In genomic region chr13:23724196-23724970, GRCh38 we compare ENCODE assay signal across 19 cellular contexts.
DNase-seq lines count a peak whose midpoint lies in the region; ATAC-seq and TF ChIP-seq lines count a peak whose summit lies in the region.
"Had no signal": no experiment of that assay in that cellular context is flagged by ENCODE, and none has a peak within 500 bp of the region (broad histone marks: within the 10 kb centered on the region; RNA-seq: fewer than 3 reads in every experiment).

No MANE protein-coding gene starts in this region.

- intact Hi-C loops in tibial artery (cut with DNase I; ENCODE audit: low total_unique reads) = no loop called here

- no peak for ATAC-seq in HG03095 (IDR thresholded peaks at IDR 0.05; ENCODE audit: unreplicated experiment)
- ATAC-seq: A549; lower lobe of right lung; stimulated activated naive CD8-positive, alpha-beta T cell treated with anti-CD3 and anti-CD28 coated beads, Interleukin-15, amount 100 ng/mL, for 72 hours; T-cell had no signal

- H3K4me3 ChIP-seq in tibial artery = no peak overlapping the region
- H3K4me3 ChIP-seq: A549, HAP-1, lower lobe of right lung, neural progenitor cell had no signal

- peak; percentile 50 for DNase-seq in NCI-H748 (lab: John Stamatoyannopoulos, UW; ENCODE audit: unreplicated experiment)
- DNase-seq in NCI-H748 treated with DMSO at 0.1 percent for 48 hours (lab: John Stamatoyannopoulos, UW) = no peak
- DNase-seq in SK-N-DZ (ENCODE audit: low spot score) = peak; percentile 34
- DNase-seq in glomerular visceral epithelial cell (ENCODE audit: extremely low spot score) = peak; percentile 26
- DNase-seq in tibial artery = no peak
- DNase-seq in SW480 (ENCODE audit: low spot score) = no peak
- DNase-seq in stimulated activated CD4-positive, alpha-beta T cell treated with anti-CD3 and anti-CD28 coated beads, Interleukin-15, amount 100 ng/mL, for 24 hours = no peak
- DNase-seq: activated CD4-positive, alpha-beta T cell treated with anti-CD3 and anti-CD28 coated beads for 1 hour; activated CD8-positive, alpha-beta memory T cell treated with anti-CD3 and anti-CD28 coated beads, Interleukin-2, amount 50 U/mL, for 4 hours; activated naive CD8-positive, alpha-beta T cell treated with anti-CD3 and anti-CD28 coated beads for 36 hours; Caco-2; lower lobe of right lung; MM.1S; stimulated activated naive CD8-positive, alpha-beta T cell treated with anti-CD3 and anti-CD28 coated beads, Interleukin-15, amount 100 ng/mL, for 72 hours; T-cell had no signal

- H3K27ac ChIP-seq in tibial artery = peak overlapping the region; percentile 39 to 77
- H3K27ac ChIP-seq: A549, lower lobe of right lung, neural progenitor cell had no signal

- H3K27me3 ChIP-seq in tibial artery = no peaks in the 10 kb centered on the region
- H3K27me3 ChIP-seq: neural progenitor cell had no signal

- no peaks in the 10 kb centered on the region for H3K9me3 ChIP-seq in tibial artery
- H3K9me3 ChIP-seq: A549, Caco-2, HAP-1, lower lobe of right lung had no signal

- H3K36me3 ChIP-seq in tibial artery = peaks cover 10 to 16% (median 16%) of the 10 kb centered on the region in 3 donors
- H3K36me3 ChIP-seq: HAP-1, lower lobe of right lung, neural progenitor cell had no signal

- TF ChIP-seq CTCF in tibial artery (IDR thresholded peaks at IDR 0.05) = no peak

- H3K4me1 ChIP-seq in tibial artery = peaks cover 0 to 29% (median 3%) of the 10 kb centered on the region in 4 donors
- H3K4me1 ChIP-seq: lower lobe of right lung had no signal

Comparison
In these comparisons a context has a peak if more than half of its experiments do, and no peak if none do; other contexts are left out.
1. DNase-seq: peak in NCI-H748 (single experiment), SK-N-DZ (single experiment) and glomerular visceral epithelial cell (single experiment); none in NCI-H748 treated with DMSO at 0.1 percent for 48 hours (single experiment), tibial artery (0 of 2), SW480 (single experiment) and stimulated activated CD4-positive, alpha-beta T cell treated with anti-CD3 and anti-CD28 coated beads, Interleukin-15, amount 100 ng/mL, for 24 hours (single experiment).